In the genomic region with DNA sequence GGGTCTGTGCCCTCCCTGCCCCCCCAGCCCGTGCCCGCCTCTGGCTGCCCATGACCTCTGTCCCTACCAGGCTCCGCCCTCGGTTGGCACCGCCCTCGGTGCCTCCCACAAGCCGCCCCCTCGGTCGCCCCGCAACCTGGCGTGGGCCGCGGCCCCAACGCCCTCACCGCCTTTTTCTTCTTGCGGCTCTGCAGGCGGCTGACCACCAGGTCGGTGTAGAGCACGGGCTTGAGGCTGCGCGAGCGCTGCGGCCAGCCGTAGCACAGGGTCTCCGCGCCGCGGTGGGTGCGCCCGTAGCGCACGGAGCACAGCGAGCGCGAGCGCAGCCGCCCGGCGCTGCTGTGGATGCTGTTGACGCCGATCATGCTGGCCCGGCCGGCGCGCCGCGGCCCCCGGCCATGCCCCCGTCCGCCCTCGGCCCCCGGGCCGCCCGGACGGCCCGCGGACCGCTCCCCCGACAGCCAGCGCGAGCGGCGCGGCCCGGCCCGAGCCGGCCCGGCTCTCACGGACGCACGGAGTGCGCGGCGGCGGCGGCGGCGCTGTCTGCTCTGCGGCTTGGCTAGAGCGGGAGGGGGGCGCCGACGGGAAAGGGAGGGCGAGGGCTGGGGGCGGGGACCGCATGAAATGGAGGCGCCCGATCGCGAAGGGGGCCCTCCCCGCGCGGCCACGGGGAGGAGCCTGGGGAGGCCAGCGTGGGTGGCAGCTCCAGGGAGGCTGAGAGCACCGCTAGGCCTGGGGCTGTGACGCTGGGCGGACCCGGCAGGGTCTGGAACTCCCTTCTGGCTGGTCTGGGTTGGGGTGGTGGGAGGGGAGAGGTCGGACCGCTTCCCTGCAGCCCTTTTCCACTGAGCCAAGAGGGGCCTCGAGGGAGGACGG, we compare ENCODE assay signal across 9 cellular contexts. TPM values are rescaled to one million over a fixed set of nuclear protein-coding genes. Genes with fewer than 3 reads are reported as not detected.
A peak's percentile ranks its signal among the peaks of the same experiment; 100 is the strongest.
DNase-seq lines count a peak whose midpoint lies in the region; ATAC-seq, FAIRE-seq and TF ChIP-seq lines count a peak whose summit lies in the region.
"Had no signal": no experiment of that assay in that cellular context is flagged by ENCODE, and none has a peak within 500 bp of the region (broad histone marks: within the 10 kb centered on the region; RNA-seq: fewer than 3 reads in every experiment).

No MANE protein-coding gene starts in this region.

- H3K4me3 ChIP-seq in dorsolateral prefrontal cortex (peak overlapping the region; percentile 6 to 71 (median 58)), mononuclear cell (ENCODE audit: low read length) (peak overlapping the region; percentile 13), small intestine (ENCODE audit: low read depth in 1 of 2, low read length in 2 of 2) (peak overlapping the region in 1 of 2 donors; percentile 52)

- H3K9me3 ChIP-seq in mononuclear cell (ENCODE audit: low read depth, low read length): no peaks in the 10 kb centered on the region
- no peaks in the 10 kb centered on the region for H3K9me3 ChIP-seq in small intestine (ENCODE audit: control insufficient read depth, low read depth)

- peaks cover 17% of the 10 kb centered on the region for H3K4me1 ChIP-seq in mononuclear cell (ENCODE audit: insufficient read depth, low read length)
- H3K4me1 ChIP-seq in small intestine (ENCODE audit: control insufficient read depth in 2 of 2, insufficient read depth in 1 of 2, low read depth in 1 of 2, low read length in 1 of 2): no peaks in the 10 kb centered on the region

- peak; percentile 58 for DNase-seq in DMS 273 (lab: John Stamatoyannopoulos, UW; ENCODE audit: unreplicated experiment)
- no peak for DNase-seq in DMS 273 treated with DMSO at 0.1 percent for 48 hours (lab: John Stamatoyannopoulos, UW)
- DNase-seq in activated CD4-positive, alpha-beta T cell treated with anti-CD3 and anti-CD28 coated beads, Interleukin-2, amount 50 U/mL, for 4 hours: peak; percentile 77 to 79
- DNase-seq in dorsolateral prefrontal cortex: peak in 8 of 10 donors; percentile 50 to 90 (median 80)
- peak; percentile 67 to 72 for DNase-seq in stimulated activated CD8-positive, alpha-beta memory T cell treated with anti-CD3 and anti-CD28 coated beads, Interleukin-2, amount 100 ng/mL, for 48 hours (ENCODE audit: low read depth in 2 of 2)
- no peak for DNase-seq in small intestine

- no peaks in the 10 kb centered on the region for H3K36me3 ChIP-seq in small intestine (ENCODE audit: control insufficient read depth in 2 of 2, insufficient read depth in 2 of 2, low read length in 2 of 2)

- no peak for FAIRE-seq in small intestine (lab: Jason Lieb, UNC)
- FAIRE-seq: A204.1 had no signal

- H3K27ac ChIP-seq in dorsolateral prefrontal cortex (peak overlapping the region in 53 of 59 donors; percentile 39 to 94 (median 79)), small intestine (ENCODE audit: low read depth in 1 of 2, low read length in 1 of 2) (no peak overlapping the region)

- TF ChIP-seq CTCF in dorsolateral prefrontal cortex (IDR thresholded peaks at IDR 0.05 in 54 of 56, conservative IDR thresholded peaks at IDR 0.05 in 2 of 56; ENCODE audit: low read depth in 1 of 56, partially characterized antibody in 56 of 56): no peak

- peaks cover 0 to 43% (median 10%) of the 10 kb centered on the region in 45 donors for H3K27me3 ChIP-seq in dorsolateral prefrontal cortex
- H3K27me3 ChIP-seq in mononuclear cell (ENCODE audit: insufficient read depth, low read length): peaks cover 43% of the 10 kb centered on the region
- peaks cover 24 to 31% of the 10 kb centered on the region in 2 donors for H3K27me3 ChIP-seq in small intestine (ENCODE audit: control insufficient read depth in 2 of 2, insufficient read depth in 2 of 2, low read length in 2 of 2)

- intact Hi-C loops in dorsolateral prefrontal cortex (cut with DNase I): no loop called here

- ATAC-seq in HG03520 (IDR thresholded peaks at IDR 0.05; ENCODE audit: unreplicated experiment): no peak

- WGBS in small intestine, 3 donors: 1 to 2% (median 1%) methylated on average over 51 to 103 of the region's 103 CpGs

RNA-seq across cellular contexts. Expression of a gene that starts 9.6 kb away (rescaled TPM):
- total RNA-seq in dorsolateral prefrontal cortex (100 to 1,000 TPM in 119 of 120 experiments, 10 to 100 TPM in 1; 92.5 to 483 (median 306) TPM), mononuclear cell (4.1 TPM)
- 1 to 10 TPM; 1.1 to 4.4 (median 1.4) TPM for polyA plus RNA-seq in small intestine

RNA-seq across cellular contexts. Expression of a gene that starts 11.7 kb away (rescaled TPM):
- total RNA-seq in dorsolateral prefrontal cortex (10 to 100 TPM; 13.9 to 50.1 (median 32.5) TPM), mononuclear cell (4.7 TPM)
- polyA plus RNA-seq in small intestine: 10 to 100 TPM; 34.1 to 47.0 (median 35.1) TPM

RNA-seq across cellular contexts. Expression of a gene that starts 13.5 kb away (rescaled TPM):
- 10 to 100 TPM in 45 of 120 experiments, 1 to 10 TPM in 75; 3.3 to 26.3 (median 8.5) TPM for total RNA-seq in dorsolateral prefrontal cortex
- 67.1 TPM for total RNA-seq in mononuclear cell
- polyA plus RNA-seq in small intestine: 10 to 100 TPM; 13.5 to 16.5 (median 14.6) TPM

RNA-seq across cellular contexts. Expression of a gene that starts 23.4 kb away (rescaled TPM):
- total RNA-seq in dorsolateral prefrontal cortex (100 to 1,000 TPM in 6 of 120 experiments, 10 to 100 TPM in 114; 53.3 to 107 (median 81.5) TPM), mononuclear cell (16.0 TPM)
- polyA plus RNA-seq in small intestine: 10 to 100 TPM; 23.3 to 43.8 (median 25.7) TPM

RNA-seq across cellular contexts. Expression of a gene that starts 42.4 kb away (rescaled TPM):
- total RNA-seq in dorsolateral prefrontal cortex: 1 to 10 TPM in 4 of 120 experiments, under 1 TPM in 54, not detected in 62; 0.26 to 1.3 (median 0.45) TPM
- total RNA-seq in mononuclear cell: 0.10 TPM
- polyA plus RNA-seq in small intestine: under 1 TPM in 1 of 3 donors, not detected in 2; 0.61 TPM

Comparison
In these comparisons a context has a peak if more than half of its experiments do, and no peak if none do; other contexts are left out.
1. DNase-seq: peak in DMS 273 (single experiment), activated CD4-positive, alpha-beta T cell treated with anti-CD3 and anti-CD28 coated beads, Interleukin-2, amount 50 U/mL, for 4 hours (2 of 2), dorsolateral prefrontal cortex (8 of 10) and stimulated activated CD8-positive, alpha-beta memory T cell treated with anti-CD3 and anti-CD28 coated beads, Interleukin-2, amount 100 ng/mL, for 48 hours (2 of 2); none in DMS 273 treated with DMSO at 0.1 percent for 48 hours (single experiment) and small intestine (single experiment).
2. H3K27ac ChIP-seq: peak in dorsolateral prefrontal cortex (53 of 59); none in small intestine (0 of 2).
3. RNA of a gene that starts 9.6 kb away (total RNA-seq): 92.5 to 483 TPM in dorsolateral prefrontal cortex; 4.1 TPM in mononuclear cell (single experiment); every median in the first group is over 10 times any median in the second.